ENCODE assay signal across 8 cellular contexts in genomic region chr19:11383706-11384048, GRCh38. TPM values are rescaled to one million over a fixed set of nuclear protein-coding genes. Genes with fewer than 3 reads are reported as not detected.
DNase-seq lines count a peak whose midpoint lies in the region; ATAC-seq and TF ChIP-seq lines count a peak whose summit lies in the region.

No MANE protein-coding gene starts in this region.

- H3K36me3 ChIP-seq in breast epithelium (no peaks in the 10 kb centered on the region), colonic mucosa (no peaks in the 10 kb centered on the region), upper lobe of left lung (no peaks in the 10 kb centered on the region)

- CTCF ChIA-PET in MCF 10A (lab: Yijun Ruan, JAX), result interaction anchor here (0.6 to 1.8 kb wide), 3 partner anchors 8 to 177 kb away, joined by 3 to 8 read pairs (median 4); no protein-coding TSS in a partner anchor

- H3K9me3 ChIP-seq in breast epithelium (no peaks in the 10 kb centered on the region), colonic mucosa (no peaks in the 10 kb centered on the region), mononuclear cell (ENCODE audit: low read depth, low read length) (no peaks in the 10 kb centered on the region), upper lobe of left lung (no peaks in the 10 kb centered on the region)

- no peak overlapping the region for H3K27ac Mint-ChIP-seq in MCF 10A (ENCODE audit: low read depth, unreplicated experiment)

- POLR2A ChIA-PET in MCF 10A (lab: Yijun Ruan, JAX), result no interaction called here

- TF ChIP-seq EP300 in upper lobe of left lung (IDR thresholded peaks at IDR 0.05), result no peak

- BruUV-seq in MCF 10A (replicated peaks; lab: Mats Ljungman, UMichigan), result no TSS peak

- no peak for ATAC-seq in upper lobe of left lung (ENCODE audit: low FRiP score in 2 of 2)

- intact Hi-C loops in breast epithelium (cut with DNase I; ENCODE audit: low total_unique reads) (no loop called here), MCF 10A (cut with micrococcal nuclease) (no loop called here), colonic mucosa (cut with DNase I) (loop anchor here (5.0 kb wide), 2 partner anchors 64 to 91 kb away; no protein-coding TSS in a partner anchor)

- H3K27ac ChIP-seq in breast epithelium, result peak overlapping the region in 1 of 2 donors; percentile 23
- no peak overlapping the region for H3K27ac ChIP-seq in colonic mucosa
- H3K27ac ChIP-seq in upper lobe of left lung, result peak overlapping the region in 2 of 4 donors; percentile 72 to 78

- no peaks in the 10 kb centered on the region for H3K36me3 Mint-ChIP-seq in MCF 10A (ENCODE audit: insufficient read depth, unreplicated experiment)

- no peak for DNase-seq in breast epithelium (ENCODE audit: low spot score in 2 of 2)
- no peak for DNase-seq in MCF 10A (ENCODE audit: unreplicated experiment)
- DNase-seq in colonic mucosa, result no peak
- DNase-seq in upper lobe of left lung, result no peak
- no peak for DNase-seq in GM10266 (ENCODE audit: extremely low spot score)
- no peak for DNase-seq in glomerular visceral epithelial cell (ENCODE audit: extremely low spot score)
- DNase-seq in NAMALWA (ENCODE audit: low spot score), result no peak

- H3K27me3 ChIP-seq in breast epithelium, result peaks cover 3 to 13% of the 10 kb centered on the region in 2 donors
- H3K27me3 ChIP-seq in colonic mucosa, result no peaks in the 10 kb centered on the region
- H3K27me3 ChIP-seq in mononuclear cell (ENCODE audit: insufficient read depth, low read length), result peaks cover 3% of the 10 kb centered on the region
- H3K27me3 ChIP-seq in upper lobe of left lung, result peaks cover 0 to 3% (median 0%) of the 10 kb centered on the region in 4 donors

- no peak for TF ChIP-seq POLR2A in breast epithelium (IDR thresholded peaks at IDR 0.05)
- TF ChIP-seq POLR2A in upper lobe of left lung (IDR thresholded peaks at IDR 0.05), result no peak

- H3K4me1 ChIP-seq in breast epithelium (peaks cover 0 to 18% of the 10 kb centered on the region in 2 donors), colonic mucosa (peaks cover 9% of the 10 kb centered on the region), mononuclear cell (ENCODE audit: insufficient read depth, low read length) (peaks cover 66% of the 10 kb centered on the region), upper lobe of left lung (peaks cover 47 to 63% (median 54%) of the 10 kb centered on the region in 4 donors)

- peaks cover 20% of the 10 kb centered on the region for H3K4me1 Mint-ChIP-seq in MCF 10A (ENCODE audit: insufficient read depth, unreplicated experiment)

- no peaks in the 10 kb centered on the region for H3K27me3 Mint-ChIP-seq in MCF 10A (ENCODE audit: insufficient read depth, unreplicated experiment)

- no peak for TF ChIP-seq CTCF in breast epithelium (IDR thresholded peaks at IDR 0.05)
- TF ChIP-seq CTCF in MCF 10A (IDR thresholded peaks at IDR 0.05; ENCODE audit: unreplicated experiment), result no peak
- no peak for TF ChIP-seq CTCF in colonic mucosa (IDR thresholded peaks at IDR 0.05)
- no peak for TF ChIP-seq CTCF in upper lobe of left lung (IDR thresholded peaks at IDR 0.05)
- TF ChIP-seq CTCF in GM10266 (IDR thresholded peaks at IDR 0.05; ENCODE audit: control insufficient read depth, insufficient read depth, low read depth, missing control alignments), result no peak

- peak overlapping the region; percentile 36 to 52 (median 44) for H3K4me3 ChIP-seq in breast epithelium
- H3K4me3 ChIP-seq in colonic mucosa, result peak overlapping the region; percentile 37
- peak overlapping the region; percentile 18 for H3K4me3 ChIP-seq in mononuclear cell (ENCODE audit: low read length)
- H3K4me3 ChIP-seq in upper lobe of left lung, result peak overlapping the region; percentile 1 to 61 (median 50)

- no peak overlapping the region for H3K4me3 Mint-ChIP-seq in MCF 10A (ENCODE audit: unreplicated experiment)

- H3K9ac ChIP-seq in colonic mucosa (ENCODE audit: low read depth in 2 of 2, low read length in 2 of 2), result no peak overlapping the region

- 1% methylated on average over 9 of the region's 9 CpGs; no CpG with 5 or more reads in 1 of the 2 donors for WGBS in upper lobe of left lung, 2 donors

- no peaks in the 10 kb centered on the region for H3K9me3 Mint-ChIP-seq in MCF 10A (ENCODE audit: unreplicated experiment)

RNA-seq across cellular contexts. Expression of gene EPOR, which starts 0.4 kb away (rescaled TPM):
- 1 to 10 TPM; 2.9 to 6.2 (median 4.1) TPM for total RNA-seq in breast epithelium
- 1.7 and 2.7 TPM in 2 replicates for total RNA-seq in MCF 10A (2022)
- total RNA-seq in colonic mucosa, result 1 to 10 TPM; 2.8 to 5.8 TPM
- 8.8 TPM for total RNA-seq in mononuclear cell
- total RNA-seq in upper lobe of left lung, result 10 to 100 TPM in 4 of 6 donors, 1 to 10 TPM in 2; 7.5 to 45.1 (median 15.5) TPM

RNA-seq across cellular contexts. Expression of gene SWSAP1, which starts 9.2 kb away (rescaled TPM):
- total RNA-seq in breast epithelium (1 to 10 TPM; 1.1 to 2.6 (median 2.2) TPM), MCF 10A (2022) (1.0 and 1.4 TPM in 2 replicates), colonic mucosa (1 to 10 TPM; 3.0 to 4.6 TPM), mononuclear cell (0.94 TPM), upper lobe of left lung (10 to 100 TPM in 1 of 6 donors, 1 to 10 TPM in 4, under 1 TPM in 1; 0.89 to 13.6 (median 3.7) TPM)

RNA-seq across cellular contexts. Expression of gene PLPPR2, which starts 28.4 kb away (rescaled TPM):
- 10 to 100 TPM in 2 of 3 donors, 1 to 10 TPM in 1; 7.7 to 19.0 (median 11.3) TPM for total RNA-seq in breast epithelium
- total RNA-seq in MCF 10A (2022), result 19.5 and 24.2 TPM in 2 replicates
- 1 to 10 TPM; 4.8 to 8.0 TPM for total RNA-seq in colonic mucosa
- 7.3 TPM for total RNA-seq in mononuclear cell
- total RNA-seq in upper lobe of left lung, result 10 to 100 TPM; 10.8 to 53.8 (median 26.0) TPM

RNA-seq across cellular contexts. Expression of gene RGL3, which starts 35.4 kb away (rescaled TPM):
- 10 to 100 TPM in 1 of 3 donors, 1 to 10 TPM in 2; 3.7 to 18.4 (median 9.8) TPM for total RNA-seq in breast epithelium
- total RNA-seq in MCF 10A (2022), result not detected in 2 replicates
- total RNA-seq in colonic mucosa, result 10 to 100 TPM; 13.8 to 32.7 TPM
- not detected for total RNA-seq in mononuclear cell
- 100 to 1,000 TPM in 1 of 6 donors, 10 to 100 TPM in 5; 18.5 to 242 (median 44.6) TPM for total RNA-seq in upper lobe of left lung

RNA-seq across cellular contexts. Expression of gene CCDC159, which starts 37.4 kb away (rescaled TPM):
- total RNA-seq in breast epithelium (10 to 100 TPM in 2 of 3 donors, 1 to 10 TPM in 1; 8.6 to 30.2 (median 25.5) TPM), MCF 10A (2022) (17.2 and 18.2 TPM in 2 replicates), colonic mucosa (10 to 100 TPM; 17.4 to 21.4 TPM), mononuclear cell (15.6 TPM), upper lobe of left lung (100 to 1,000 TPM in 1 of 6 donors, 10 to 100 TPM in 5; 17.5 to 176 (median 33.3) TPM)
